ENCODE assay signal across 1 cellular context in the genomic region with DNA sequence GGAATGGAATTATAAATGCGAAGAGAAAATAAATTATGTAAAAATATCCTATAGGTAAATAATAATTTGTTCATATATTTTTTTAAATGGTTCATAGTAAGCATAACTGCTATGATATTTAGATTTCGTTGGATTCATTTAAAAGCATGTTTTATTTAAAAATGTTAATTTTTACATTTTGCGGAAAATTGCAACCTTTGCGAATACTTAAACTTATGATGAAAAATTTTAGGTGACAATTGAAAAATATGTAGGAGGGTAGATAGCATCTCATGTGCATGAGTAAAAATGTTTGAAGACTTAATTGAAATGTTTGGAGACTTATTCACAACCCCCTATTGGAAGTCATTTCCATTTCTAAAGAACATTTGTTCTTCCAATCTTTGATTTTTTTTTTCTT.
TF ChIP-seq lines count a peak whose summit lies in the region.

No MANE protein-coding gene starts in this region.

TF ChIP-seq in HepG2, 621 proteins besides CTCF, POLR2A, EP300 and RAD21:
- TF ChIP-seq TMF1 (CRISPR knock-in tag; IDR thresholded peaks at IDR 0.05; ENCODE audit: low read depth), result no peak
- peak; percentile 34 to 67; a peak in 2 of 4 replicates for TF ChIP-seq MAFK (conservative IDR thresholded peaks at IDR 0.05 in 1 of 2, IDR thresholded peaks at IDR 0.05 in 1 of 2; ENCODE audit: low read length in 2 of 2)
- peak; percentile 39; the same call in 1 of the 2 replicates for TF ChIP-seq MAFF (IDR thresholded peaks at IDR 0.05; ENCODE audit: low read depth, low read length)
- TF ChIP-seq, protein P1, sequence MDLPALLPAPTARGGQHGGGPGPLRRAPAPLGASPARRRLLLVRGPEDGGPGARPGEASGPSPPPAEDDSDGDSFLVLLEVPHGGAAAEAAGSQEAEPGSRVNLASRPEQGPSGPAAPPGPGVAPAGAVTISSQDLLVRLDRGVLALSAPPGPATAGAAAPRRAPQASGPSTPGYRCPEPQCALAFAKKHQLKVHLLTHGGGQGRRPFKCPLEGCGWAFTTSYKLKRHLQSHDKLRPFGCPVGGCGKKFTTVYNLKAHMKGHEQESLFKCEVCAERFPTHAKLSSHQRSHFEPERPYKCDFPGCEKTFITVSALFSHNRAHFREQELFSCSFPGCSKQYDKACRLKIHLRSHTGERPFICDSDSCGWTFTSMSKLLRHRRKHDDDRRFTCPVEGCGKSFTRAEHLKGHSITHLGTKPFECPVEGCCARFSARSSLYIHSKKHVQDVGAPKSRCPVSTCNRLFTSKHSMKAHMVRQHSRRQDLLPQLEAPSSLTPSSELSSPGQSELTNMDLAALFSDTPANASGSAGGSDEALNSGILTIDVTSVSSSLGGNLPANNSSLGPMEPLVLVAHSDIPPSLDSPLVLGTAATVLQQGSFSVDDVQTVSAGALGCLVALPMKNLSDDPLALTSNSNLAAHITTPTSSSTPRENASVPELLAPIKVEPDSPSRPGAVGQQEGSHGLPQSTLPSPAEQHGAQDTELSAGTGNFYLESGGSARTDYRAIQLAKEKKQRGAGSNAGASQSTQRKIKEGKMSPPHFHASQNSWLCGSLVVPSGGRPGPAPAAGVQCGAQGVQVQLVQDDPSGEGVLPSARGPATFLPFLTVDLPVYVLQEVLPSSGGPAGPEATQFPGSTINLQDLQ (CRISPR knock-in tag; IDR thresholded peaks at IDR 0.05), result no peak
- TF ChIP-seq, protein P2, sequence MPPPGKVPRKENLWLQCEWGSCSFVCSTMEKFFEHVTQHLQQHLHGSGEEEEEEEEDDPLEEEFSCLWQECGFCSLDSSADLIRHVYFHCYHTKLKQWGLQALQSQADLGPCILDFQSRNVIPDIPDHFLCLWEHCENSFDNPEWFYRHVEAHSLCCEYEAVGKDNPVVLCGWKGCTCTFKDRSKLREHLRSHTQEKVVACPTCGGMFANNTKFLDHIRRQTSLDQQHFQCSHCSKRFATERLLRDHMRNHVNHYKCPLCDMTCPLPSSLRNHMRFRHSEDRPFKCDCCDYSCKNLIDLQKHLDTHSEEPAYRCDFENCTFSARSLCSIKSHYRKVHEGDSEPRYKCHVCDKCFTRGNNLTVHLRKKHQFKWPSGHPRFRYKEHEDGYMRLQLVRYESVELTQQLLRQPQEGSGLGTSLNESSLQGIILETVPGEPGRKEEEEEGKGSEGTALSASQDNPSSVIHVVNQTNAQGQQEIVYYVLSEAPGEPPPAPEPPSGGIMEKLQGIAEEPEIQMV (CRISPR knock-in tag; IDR thresholded peaks at IDR 0.05; ENCODE audit: low read depth), result no peak
